In the genomic region with DNA sequence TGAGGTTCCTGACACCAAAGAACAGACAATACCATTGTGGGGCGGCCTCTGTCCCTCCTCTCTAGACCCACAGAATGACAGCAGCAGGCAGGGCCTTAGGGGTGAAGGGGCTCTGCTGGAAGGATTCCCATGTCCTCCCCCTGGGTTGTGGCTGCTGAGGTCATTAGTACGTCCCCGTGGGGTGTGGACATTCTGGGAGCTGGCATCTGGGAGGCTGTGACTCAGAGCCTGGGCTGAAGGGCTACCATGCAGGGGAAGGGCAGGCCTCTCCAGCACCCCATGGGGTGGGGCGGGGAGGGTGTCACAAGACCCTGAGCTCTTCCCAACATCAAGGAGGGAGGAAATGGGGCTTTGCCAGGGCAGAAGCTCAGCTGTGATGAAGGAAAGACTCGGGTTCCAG, we compare ENCODE assay signal across 21 cellular contexts.
DNase-seq lines count a peak whose midpoint lies in the region; ATAC-seq and TF ChIP-seq lines count a peak whose summit lies in the region.
"Had no signal": no experiment of that assay in that cellular context is flagged by ENCODE, and none has a peak within 500 bp of the region (broad histone marks: within the 10 kb centered on the region; RNA-seq: fewer than 3 reads in every experiment).

No MANE protein-coding gene starts in this region.

- no peaks in the 10 kb centered on the region for H3K9me3 ChIP-seq in stomach
- H3K9me3 ChIP-seq: BLaER1, thoracic aorta had no signal

- ATAC-seq in stimulated activated naive CD8-positive, alpha-beta T cell treated with anti-CD3 and anti-CD28 coated beads, Interleukin-15, amount 100 ng/mL, for 72 hours, result no peak
- ATAC-seq: effector memory CD8-positive, alpha-beta T cell; foreskin keratinocyte had no signal

- no peak for TF ChIP-seq CTCF in stomach (IDR thresholded peaks at IDR 0.05)

- no peak overlapping the region for H3K4me3 ChIP-seq in stomach
- H3K4me3 ChIP-seq: BLaER1, SK-N-MC, thoracic aorta had no signal

- H3K4me3 Mint-ChIP-seq in stimulated activated naive CD8-positive, alpha-beta T cell treated with anti-CD3 and anti-CD28 coated beads, Interleukin-15, amount 100 ng/mL, for 72 hours, result no peak overlapping the region
- H3K4me3 Mint-ChIP-seq: activated naive CD8-positive, alpha-beta T cell treated with anti-CD3 and anti-CD28 coated beads for 36 hours; activated T-cell treated with anti-CD3 and anti-CD28 coated beads, Interleukin-2, amount 50 U/mL, for 24 hours; effector memory CD8-positive, alpha-beta T cell had no signal

- TF ChIP-seq EP300 in stomach (IDR thresholded peaks at IDR 0.05), result no peak

- no peak for TF ChIP-seq POLR2A in stomach (IDR thresholded peaks at IDR 0.05)

- DNase-seq in NCI-H2029 (lab: John Stamatoyannopoulos, UW) (peak; percentile 47), NCI-H2029 treated with DMSO at 0.1 percent for 48 hours (lab: John Stamatoyannopoulos, UW) (no peak), amniotic epithelial cell (ENCODE audit: low read depth) (peak; percentile 21), kidney tubule cell (ENCODE audit: low spot score) (peak; percentile 37), stomach (peak; percentile 25), cortex of kidney (lab: John Stamatoyannopoulos, UW) (no peak)
- DNase-seq in stimulated activated naive CD8-positive, alpha-beta T cell treated with anti-CD3 and anti-CD28 coated beads, Interleukin-15, amount 100 ng/mL, for 72 hours, result no peak
- DNase-seq in activated CD8-positive, alpha-beta memory T cell treated with anti-CD3 and anti-CD28 coated beads for 24 hours, result no peak
- DNase-seq: 8988T; activated CD4-positive, alpha-beta T cell treated with anti-CD3 and anti-CD28 coated beads, Interleukin-2, amount 50 U/mL, for 1 hour; activated naive CD8-positive, alpha-beta T cell treated with anti-CD3 and anti-CD28 coated beads for 36 hours; activated T-cell treated with anti-CD3 and anti-CD28 coated beads, Interleukin-2, amount 50 U/mL, for 24 hours; effector memory CD8-positive, alpha-beta T cell; foreskin keratinocyte; mesenchymal stem cell; NCI-H1694; NCI-H510A; stimulated activated CD4-positive, alpha-beta T cell treated with anti-CD3 and anti-CD28 coated beads, Interleukin-4, amount 100 ng/mL, for 1 hour had no signal

- H3K4me1 Mint-ChIP-seq in stimulated activated naive CD8-positive, alpha-beta T cell treated with anti-CD3 and anti-CD28 coated beads, Interleukin-15, amount 100 ng/mL, for 72 hours, result no peaks in the 10 kb centered on the region
- H3K4me1 Mint-ChIP-seq: activated naive CD8-positive, alpha-beta T cell treated with anti-CD3 and anti-CD28 coated beads for 36 hours had no signal

- H3K27me3 ChIP-seq in stomach, result no peaks in the 10 kb centered on the region
- H3K27me3 ChIP-seq: BLaER1, foreskin keratinocyte had no signal

- 63 to 85% (median 79%) methylated on average over 3 to 5 of the region's 5 CpGs for WGBS in stomach, 5 donors

- no peak overlapping the region for H3K27ac Mint-ChIP-seq in stimulated activated naive CD8-positive, alpha-beta T cell treated with anti-CD3 and anti-CD28 coated beads, Interleukin-15, amount 100 ng/mL, for 72 hours
- H3K27ac Mint-ChIP-seq: activated naive CD8-positive, alpha-beta T cell treated with anti-CD3 and anti-CD28 coated beads for 36 hours; activated T-cell treated with anti-CD3 and anti-CD28 coated beads, Interleukin-2, amount 50 U/mL, for 24 hours had no signal

- H3K9me3 Mint-ChIP-seq in stimulated activated naive CD8-positive, alpha-beta T cell treated with anti-CD3 and anti-CD28 coated beads, Interleukin-15, amount 100 ng/mL, for 72 hours, result no peaks in the 10 kb centered on the region
- H3K9me3 Mint-ChIP-seq: activated naive CD8-positive, alpha-beta T cell treated with anti-CD3 and anti-CD28 coated beads for 36 hours; activated T-cell treated with anti-CD3 and anti-CD28 coated beads, Interleukin-2, amount 50 U/mL, for 24 hours; effector memory CD8-positive, alpha-beta T cell had no signal

- H3K27ac ChIP-seq in stomach, result no peak overlapping the region
- H3K27ac ChIP-seq: BLaER1, foreskin keratinocyte, SK-N-MC, thoracic aorta had no signal

- intact Hi-C loops in stomach (cut with DNase I; ENCODE audit: low total_unique reads), result no loop called here

- H3K36me3 ChIP-seq in stomach, result peaks cover 0 to 25% (median 19%) of the 10 kb centered on the region in 4 donors
- H3K36me3 ChIP-seq: BLaER1 had no signal

- H3K4me1 ChIP-seq in stomach, result peaks cover 0 to 25% (median 16%) of the 10 kb centered on the region in 4 donors
- H3K4me1 ChIP-seq: BLaER1, foreskin keratinocyte had no signal

- H3K27me3 Mint-ChIP-seq in stimulated activated naive CD8-positive, alpha-beta T cell treated with anti-CD3 and anti-CD28 coated beads, Interleukin-15, amount 100 ng/mL, for 72 hours, result no peaks in the 10 kb centered on the region
- H3K27me3 Mint-ChIP-seq: activated naive CD8-positive, alpha-beta T cell treated with anti-CD3 and anti-CD28 coated beads for 36 hours; activated T-cell treated with anti-CD3 and anti-CD28 coated beads, Interleukin-2, amount 50 U/mL, for 24 hours had no signal

Comparison
In these comparisons a context has a peak if more than half of its experiments do, and no peak if none do; other contexts are left out.
1. DNase-seq: peak in NCI-H2029 (single experiment), amniotic epithelial cell (single experiment), kidney tubule cell (single experiment) and stomach (single experiment); none in NCI-H2029 treated with DMSO at 0.1 percent for 48 hours (single experiment), cortex of kidney (single experiment), stimulated activated naive CD8-positive, alpha-beta T cell treated with anti-CD3 and anti-CD28 coated beads, Interleukin-15, amount 100 ng/mL, for 72 hours (0 of 2) and activated CD8-positive, alpha-beta memory T cell treated with anti-CD3 and anti-CD28 coated beads for 24 hours (single experiment).